ENCODE assay signal across 10 cellular contexts in genomic region chr16:55323637-55324490, GRCh38. TPM values are rescaled to one million over a fixed set of nuclear protein-coding genes. Genes with fewer than 3 reads are reported as not detected.
A peak's percentile ranks its signal among the peaks of the same experiment; 100 is the strongest.
DNase-seq lines count a peak whose midpoint lies in the region; ATAC-seq and TF ChIP-seq lines count a peak whose summit lies in the region.
"Had no signal": no experiment of that assay in that cellular context is flagged by ENCODE, and none has a peak within 500 bp of the region (broad histone marks: within the 10 kb centered on the region; RNA-seq: fewer than 3 reads in every experiment).

Gene IRX6, plus strand, starts transcription at chr16:55324203. Its CDS starts 889 bp downstream, at chr16:55325092.

- H2AFZ ChIP-seq in DND-41 (ENCODE audit: low read depth, low read length) (no peak within 1 kb of the TSS), neuron (ENCODE audit: low read depth, low read length) (peak within 1 kb of the TSS; percentile 97)

- no peak within 1 kb of the TSS for H3K4me2 ChIP-seq in DND-41 (ENCODE audit: insufficient read depth, low read length)

- TF ChIP-seq CTCF in DND-41 (IDR thresholded peaks at IDR 0.05; ENCODE audit: borderline replicate concordance, extremely low read depth, low read length, poor library complexity, severe bottlenecking) (peak; percentile 20), esophagus squamous epithelium (IDR thresholded peaks at IDR 0.05) (peak in 5 of 6 experiments; percentile 9 to 58 (median 32))

- intact Hi-C loops in esophagus squamous epithelium (cut with DNase I) = no loop called here

- no peaks in the 10 kb centered on the region for H4K20me1 ChIP-seq in DND-41 (ENCODE audit: insufficient read depth, low read length)

- H3K36me3 ChIP-seq in DND-41 (ENCODE audit: insufficient read depth, low read length) (no peaks in the 10 kb centered on the region), esophagus squamous epithelium (no peaks in the 10 kb centered on the region), neuron (ENCODE audit: insufficient read depth, low read length) (peaks cover 11% of the 10 kb centered on the region)

- peaks cover 35% of the 10 kb centered on the region for H3K27me3 Mint-ChIP-seq in activated T-helper 17 cell treated with anti-CD3 and anti-CD28 coated beads, Interleukin-2, amount 50 U/mL, for 72 hours

- H3K9me3 Mint-ChIP-seq in activated T-helper 17 cell treated with anti-CD3 and anti-CD28 coated beads, Interleukin-2, amount 50 U/mL, for 72 hours = no peaks in the 10 kb centered on the region

- no peak within 1 kb of the TSS for H3K4me3 Mint-ChIP-seq in activated T-helper 17 cell treated with anti-CD3 and anti-CD28 coated beads, Interleukin-2, amount 50 U/mL, for 72 hours

- H3K27me3 ChIP-seq in DND-41 (ENCODE audit: insufficient read depth, low read length, poor library complexity) (peaks cover 13% of the 10 kb centered on the region), esophagus squamous epithelium (peaks cover 0 to 94% (median 7%) of the 10 kb centered on the region in 4 donors), neuron (ENCODE audit: insufficient read depth, low read length) (peaks cover 13% of the 10 kb centered on the region)

- DNase-seq in DND-41 = no peak
- DNase-seq in NCI-H1105 treated with DMSO at 0.1 percent for 48 hours (lab: John Stamatoyannopoulos, UW) = peak; percentile 79
- DNase-seq in esophagus squamous epithelium (lab: John Stamatoyannopoulos, UW) = no peak
- no peak for DNase-seq in activated effector memory CD4-positive, alpha-beta T cell treated with Interleukin-2 at 50 U/mL for 16 hours
- no peak for DNase-seq in stimulated activated CD4-positive, alpha-beta T cell treated with anti-CD3 and anti-CD28 coated beads, Interleukin-15, amount 100 ng/mL, for 24 hours
- no peak for DNase-seq in NCI-H1436 treated with DMSO at 0.1 percent for 48 hours (lab: John Stamatoyannopoulos, UW)
- DNase-seq: activated naive CD4-positive, alpha-beta T cell treated with anti-CD3 and anti-CD28 coated beads, Interleukin-2, amount 50 U/mL, for 16 hours; left colon had no signal

- H3K27ac ChIP-seq in DND-41 (ENCODE audit: low read length) (no peak within 1 kb of the TSS), esophagus squamous epithelium (no peak within 1 kb of the TSS)

- no peak within 1 kb of the TSS for H3K27ac Mint-ChIP-seq in activated T-helper 17 cell treated with anti-CD3 and anti-CD28 coated beads, Interleukin-2, amount 50 U/mL, for 72 hours

- H3K9me3 ChIP-seq in DND-41 (ENCODE audit: insufficient read depth, low read length, severe bottlenecking) = no peaks in the 10 kb centered on the region
- H3K9me3 ChIP-seq in esophagus squamous epithelium = no peaks in the 10 kb centered on the region
- H3K9me3 ChIP-seq in neuron (ENCODE audit: low read length) = peaks cover 3% of the 10 kb centered on the region

- WGBS in esophagus squamous epithelium, 2 donors = 0 to 2% methylated on average over 12 to 16 of the region's 63 CpGs

- no peak within 1 kb of the TSS for H3K4me3 ChIP-seq in DND-41 (ENCODE audit: low read depth in 1 of 2, low read length in 2 of 2)
- H3K4me3 ChIP-seq in esophagus squamous epithelium = peak within 1 kb of the TSS in 3 of 4 donors; percentile 29 to 56 (median 38)
- peak within 1 kb of the TSS; percentile 62 for H3K4me3 ChIP-seq in neuron (ENCODE audit: low read length)

- H3K36me3 Mint-ChIP-seq in activated T-helper 17 cell treated with anti-CD3 and anti-CD28 coated beads, Interleukin-2, amount 50 U/mL, for 72 hours (ENCODE audit: low read depth) = no peaks in the 10 kb centered on the region

- H3K4me1 ChIP-seq in DND-41 (ENCODE audit: insufficient read depth, low read length) = no peaks in the 10 kb centered on the region
- peaks cover 9 to 23% (median 14%) of the 10 kb centered on the region in 3 donors for H3K4me1 ChIP-seq in esophagus squamous epithelium
- H3K4me1 ChIP-seq in neuron (ENCODE audit: insufficient read depth, low read length) = peaks cover 17% of the 10 kb centered on the region

- TF ChIP-seq POLR2A in esophagus squamous epithelium (IDR thresholded peaks at IDR 0.05) = no peak

- ATAC-seq in DND-41 (ENCODE audit: insufficient read depth, low read depth) = no peak
- no peak for ATAC-seq in activated T-helper 17 cell treated with anti-CD3 and anti-CD28 coated beads, Interleukin-2, amount 50 U/mL, for 72 hours (replicated peaks)
- ATAC-seq: left colon had no signal

- H3K9ac ChIP-seq in DND-41 (ENCODE audit: low read depth, low read length) = no peak within 1 kb of the TSS

- H3K79me2 ChIP-seq in DND-41 (ENCODE audit: insufficient read depth, low read length) = no peaks in the 10 kb centered on the region

- H3K4me1 Mint-ChIP-seq in activated T-helper 17 cell treated with anti-CD3 and anti-CD28 coated beads, Interleukin-2, amount 50 U/mL, for 72 hours = no peaks in the 10 kb centered on the region

RNA-seq across cellular contexts. Expression of gene IRX6, which starts in this region (rescaled TPM):
- under 1 TPM; 0.18 to 0.91 (median 0.56) TPM for total RNA-seq in esophagus squamous epithelium
- total RNA-seq in activated T-helper 17 cell treated with anti-CD3 and anti-CD28 coated beads, Interleukin-2, amount 50 U/mL, for 72 hours = not detected

Comparison
In these comparisons a context has a peak if more than half of its experiments do, and no peak if none do; other contexts are left out.
1. H3K4me3 ChIP-seq: peak in esophagus squamous epithelium (3 of 4) and neuron (single experiment); none in DND-41 (0 of 2).